Comparison of ENCODE assay signal across 8 cellular contexts in the genomic region with DNA sequence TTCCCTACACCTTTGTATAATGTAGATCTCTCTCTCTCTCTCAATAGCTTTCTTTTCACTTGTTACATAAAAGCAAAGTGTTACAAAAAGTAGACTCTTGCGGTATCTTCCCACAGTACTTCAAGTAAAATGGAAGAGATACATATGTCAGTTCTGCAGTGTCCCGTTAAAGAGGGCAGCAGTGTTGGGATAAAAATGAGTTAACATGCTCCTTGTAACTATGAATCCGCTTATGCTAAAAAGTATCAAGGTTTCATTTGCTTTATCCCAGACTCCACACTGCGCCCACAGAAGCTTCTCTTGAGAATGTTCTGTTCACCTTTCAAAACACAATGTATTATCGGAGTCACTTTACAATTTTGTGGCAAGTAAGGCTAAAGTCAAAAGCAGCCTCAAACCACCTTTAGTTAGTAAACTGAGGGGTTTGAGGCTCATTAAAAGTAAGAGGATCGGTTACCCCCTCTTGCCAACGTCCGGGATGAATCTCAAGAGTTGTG. TPM values are rescaled to one million over a fixed set of nuclear protein-coding genes. Genes with fewer than 3 reads are reported as not detected.
A peak's percentile ranks its signal among the peaks of the same experiment; 100 is the strongest.
DNase-seq lines count a peak whose midpoint lies in the region; ATAC-seq lines count a peak whose summit lies in the region.

No MANE protein-coding gene starts in this region.

- H3K27me3 ChIP-seq in GM23248 (replicated peaks; ENCODE audit: insufficient read depth) = no peaks in the 10 kb centered on the region
- no peaks in the 10 kb centered on the region for H3K27me3 ChIP-seq in naive thymus-derived CD4-positive, alpha-beta T cell (ENCODE audit: control insufficient read depth in 2 of 2, insufficient read depth in 2 of 2, low read length in 2 of 2)

- H3K9me3 Mint-ChIP-seq in effector memory CD8-positive, alpha-beta T cell = no peaks in the 10 kb centered on the region
- no peaks in the 10 kb centered on the region for H3K9me3 Mint-ChIP-seq in naive thymus-derived CD4-positive, alpha-beta T cell

- peaks cover 10% of the 10 kb centered on the region for H3K36me3 Mint-ChIP-seq in effector memory CD8-positive, alpha-beta T cell (ENCODE audit: insufficient read depth)
- H3K36me3 Mint-ChIP-seq in naive thymus-derived CD4-positive, alpha-beta T cell = peaks cover 0 to 21% (median 6%) of the 10 kb centered on the region in 5 donors

- ATAC-seq in effector memory CD8-positive, alpha-beta T cell (replicated peaks) = no peak
- no peak for ATAC-seq in naive thymus-derived CD4-positive, alpha-beta T cell

- no peaks in the 10 kb centered on the region for H3K36me3 ChIP-seq in GM23248 (ENCODE audit: low read depth)
- H3K36me3 ChIP-seq in naive thymus-derived CD4-positive, alpha-beta T cell (ENCODE audit: control insufficient read depth in 2 of 3, insufficient read depth in 3 of 3, low read length in 3 of 3) = no peaks in the 10 kb centered on the region

- peak overlapping the region; percentile 89 for H3K9ac ChIP-seq in GM23248

- peak overlapping the region; percentile 97 for H3K4me2 ChIP-seq in GM23248 (ENCODE audit: unreplicated experiment)

- H3K4me1 Mint-ChIP-seq in effector memory CD8-positive, alpha-beta T cell (ENCODE audit: low read depth in 2 of 2) = peaks cover 20 to 39% of the 10 kb centered on the region in 2 donors
- peaks cover 14 to 52% (median 36%) of the 10 kb centered on the region in 7 donors for H3K4me1 Mint-ChIP-seq in naive thymus-derived CD4-positive, alpha-beta T cell

- H2AFZ ChIP-seq in GM23248 = peak overlapping the region; percentile 88

- peak overlapping the region; percentile 97 for H3K4me3 ChIP-seq in GM23248
- H3K4me3 ChIP-seq in naive thymus-derived CD4-positive, alpha-beta T cell (ENCODE audit: low read length) = peak overlapping the region; percentile 76

- peak overlapping the region; percentile 91 to 95 for H3K4me3 Mint-ChIP-seq in effector memory CD8-positive, alpha-beta T cell
- H3K4me3 Mint-ChIP-seq in naive thymus-derived CD4-positive, alpha-beta T cell = peak overlapping the region; percentile 87 to 99 (median 96)

- no peaks in the 10 kb centered on the region for H4K20me1 ChIP-seq in GM23248 (ENCODE audit: insufficient read depth)

- in situ Hi-C loops in Caki2 (cut with HindIII; ENCODE audit: low pct_unique_long_range_greater_than_20kb, low sequenced_read_pairs) (no loop called here), GM23248 (cut with MboI) (no loop called here)

- DNase-seq in Caki2 (ENCODE audit: low read depth) (peak; percentile 12), GM23248 (peak; percentile 41), OCI-M1 (lab: John Stamatoyannopoulos, UW) (peak; percentile 71), SKM-1 treated with dmso at 0.1 percent for 144 hours (lab: John Stamatoyannopoulos, UW; ENCODE audit: unreplicated experiment) (no peak), NCI-H146 treated with DMSO at 0.1 percent for 48 hours (lab: John Stamatoyannopoulos, UW; ENCODE audit: unreplicated experiment) (no peak)
- DNase-seq in effector memory CD8-positive, alpha-beta T cell = peak in 1 of 3 experiments; percentile 3
- DNase-seq in naive thymus-derived CD4-positive, alpha-beta T cell = no peak
- DNase-seq in activated effector memory CD4-positive, alpha-beta T cell treated with anti-CD3 and anti-CD28 coated beads, Interleukin-2, amount 50 U/mL, for 16 hours = no peak

- H3K9me3 ChIP-seq in GM23248 (ENCODE audit: low read depth) = no peaks in the 10 kb centered on the region
- no peaks in the 10 kb centered on the region for H3K9me3 ChIP-seq in naive thymus-derived CD4-positive, alpha-beta T cell (ENCODE audit: control insufficient read depth in 2 of 3, low read length in 3 of 3)

- intact Hi-C loops in naive thymus-derived CD4-positive, alpha-beta T cell (cut with micrococcal nuclease) = loop anchor here (1.0 to 10.0 kb wide), 11 partner anchors 8 to 974 kb away; a partner anchor contains a TSS

- H3F3A ChIP-seq in GM23248 (ENCODE audit: insufficient read depth) = peaks cover 12% of the 10 kb centered on the region; the same call in 1 of the 2 replicates

- H3K79me2 ChIP-seq in GM23248 (ENCODE audit: insufficient read depth) = peaks cover 53% of the 10 kb centered on the region

- H3K27me3 Mint-ChIP-seq in effector memory CD8-positive, alpha-beta T cell = no peaks in the 10 kb centered on the region
- no peaks in the 10 kb centered on the region for H3K27me3 Mint-ChIP-seq in naive thymus-derived CD4-positive, alpha-beta T cell

- CTCF ChIA-PET in naive thymus-derived CD4-positive, alpha-beta T cell (lab: Charles Lee) = interaction anchor here (0.7 kb wide), 1 partner anchor 73 kb away, joined by 4 read pairs; no protein-coding TSS in a partner anchor

- 0 to 2% methylated on average over 8 of the region's 8 CpGs for WGBS in GM23248 (ENCODE audit: low coverage in 1 of 2, low lambda C conversion rate in 2 of 2, missing lambda C conversion rate in 2 of 2), 2 experiments

- no peaks in the 10 kb centered on the region for H3K9me2 ChIP-seq in GM23248 (ENCODE audit: insufficient read depth)

- peak overlapping the region; percentile 87 for H3K27ac ChIP-seq in GM23248
- H3K27ac ChIP-seq in naive thymus-derived CD4-positive, alpha-beta T cell (ENCODE audit: low read depth, low read length) = peak overlapping the region; percentile 93

- POLR2A ChIA-PET in naive thymus-derived CD4-positive, alpha-beta T cell (lab: Charles Lee) = interaction anchor here (0.6 to 1.4 kb wide), 4 partner anchors 87 to 982 kb away, joined by 3 to 4 read pairs (median 3); a partner anchor contains a TSS

- peaks cover 27% of the 10 kb centered on the region for H3K4me1 ChIP-seq in GM23248 (ENCODE audit: insufficient read depth)
- H3K4me1 ChIP-seq in naive thymus-derived CD4-positive, alpha-beta T cell (ENCODE audit: control insufficient read depth in 2 of 2, insufficient read depth in 2 of 2, low read length in 2 of 2) = peaks cover 7 to 16% of the 10 kb centered on the region in 2 donors

- H3K27ac Mint-ChIP-seq in effector memory CD8-positive, alpha-beta T cell = peak overlapping the region; percentile 94 to 95
- peak overlapping the region; percentile 85 to 98 (median 94) for H3K27ac Mint-ChIP-seq in naive thymus-derived CD4-positive, alpha-beta T cell

RNA-seq across cellular contexts. Expression of a gene that starts 0.8 kb away (rescaled TPM):
- total RNA-seq in Caki2 (2014; rRNA removed; shearing (Covaris generic); ENCODE audit: low replicate concordance) = 14.7 and 21.4 TPM in 2 replicates
- 48.4 and 57.9 TPM in 2 replicates for total RNA-seq in GM23248 (2014; rRNA removed; shearing (Covaris generic))
- polyA plus RNA-seq in GM23248 (2016; fragmentation: Nextera tagmentation; extraction: Ambion mirVana) = 10.8 and 11.0 TPM in 2 replicates
- total RNA-seq in naive thymus-derived CD4-positive, alpha-beta T cell = 10 to 100 TPM; 59.6 to 82.4 (median 65.7) TPM
- 10 to 100 TPM; 11.1 to 18.8 TPM for polyA plus RNA-seq in naive thymus-derived CD4-positive, alpha-beta T cell

Comparison
In these comparisons a context has a peak if more than half of its experiments do, and no peak if none do; other contexts are left out.
1. DNase-seq: peak in Caki2 (single experiment), GM23248 (single experiment) and OCI-M1 (single experiment); none in naive thymus-derived CD4-positive, alpha-beta T cell (0 of 9), SKM-1 treated with dmso at 0.1 percent for 144 hours (single experiment), activated effector memory CD4-positive, alpha-beta T cell treated with anti-CD3 and anti-CD28 coated beads, Interleukin-2, amount 50 U/mL, for 16 hours (single experiment) and NCI-H146 treated with DMSO at 0.1 percent for 48 hours (single experiment).